In genomic region chr12:10722502-10722904, GRCh38 we compare ENCODE assay signal across 8 cellular contexts. TPM values are rescaled to one million over a fixed set of nuclear protein-coding genes. Genes with fewer than 3 reads are reported as not detected.
A peak's percentile ranks its signal among the peaks of the same experiment; 100 is the strongest.
DNase-seq lines count a peak whose midpoint lies in the region; ATAC-seq, FAIRE-seq and TF ChIP-seq lines count a peak whose summit lies in the region.

No MANE protein-coding gene starts in this region.

- peak overlapping the region; percentile 86 for H2AFZ ChIP-seq in K562 (ENCODE audit: low read depth, low read length)

- in situ Hi-C loops in K562 (cut with MboI), result no loop called here

- peaks cover 24% of the 10 kb centered on the region; the same call in 2 of the 3 replicates for H3K36me3 ChIP-seq in K562 (ENCODE audit: control insufficient read depth, insufficient read depth, low read length)

- ATAC-seq in GM18909 (IDR thresholded peaks at IDR 0.05; ENCODE audit: poor library complexity, unreplicated experiment) (peak; percentile 52), HG03139 (IDR thresholded peaks at IDR 0.05; ENCODE audit: unreplicated experiment) (peak; percentile 45), K562 (peak; percentile 67)

- peak overlapping the region; percentile 83 for H3K27ac ChIP-seq in K562 (ENCODE audit: extremely low read depth, low read depth, low read length)

- POLR2A ChIA-PET in K562 (lab: Yijun Ruan, JAX), result interaction anchor here (0.6 to 1.5 kb wide), 5 partner anchors 11 to 510 kb away, joined by 3 to 5 read pairs (median 3); partner anchors contain the start of gene GABARAPL1

- TF ChIP-seq EP300 in K562 (IDR thresholded peaks at IDR 0.05; ENCODE audit: low read length), result no peak

- 0 out of 2 replicates have a peak, but pooled peaks cover 6% of the 10 kb centered on the region for H4K20me1 ChIP-seq in K562 (replicated peaks; ENCODE audit: control insufficient read depth, insufficient read depth, low read length)

- no peaks in the 10 kb centered on the region for H3K9me1 ChIP-seq in K562 (ENCODE audit: control insufficient read depth, insufficient read depth, low read length)

- WGBS in K562 (ENCODE audit: insufficient coverage, low coverage, missing lambda C conversion rate), result 3% methylated on average over 8 of the region's 36 CpGs

- DNase-seq in AG09309 (ENCODE audit: low read depth), result peak; percentile 10
- DNase-seq in T-helper 1 cell, result peak in 3 of 5 donors; percentile 3 to 46 (median 5)
- DNase-seq in K562 (ENCODE audit: extremely low read depth in 1 of 4, low spot score in 3 of 4), result peak; percentile 43 to 58 (median 52)
- DNase-seq in stimulated activated CD4-positive, alpha-beta T cell treated with anti-CD3 and anti-CD28 coated beads, Interleukin-12 subunit alpha, Interleukin-12 subunit beta, amount 100 ng/mL, for 48 hours (ENCODE audit: low read depth in 2 of 3, low spot score in 1 of 3), result peak; percentile 27 to 31 (median 30)
- DNase-seq in SHP77 treated with DMSO at 0.1 percent for 48 hours (lab: John Stamatoyannopoulos, UW), result no peak

- intact Hi-C loops in K562 (cut with micrococcal nuclease), result no loop called here

- H3K4me1 ChIP-seq in K562 (replicated peaks in 1 of 2; ENCODE audit: control insufficient read depth in 2 of 2, insufficient read depth in 2 of 2, low read length in 2 of 2), result peaks cover 0 to 3% of the 10 kb centered on the region in 2 experiments; a peak in 1 of 5 replicates

- H3K9me3 ChIP-seq in K562 (replicated peaks; ENCODE audit: control insufficient read depth, insufficient read depth, low read depth, low read length) (no peaks in the 10 kb centered on the region), iPS-18c (ENCODE audit: control insufficient read depth, insufficient read depth, low read length) (no peaks in the 10 kb centered on the region)

- peaks cover 61% of the 10 kb centered on the region for H3K79me2 ChIP-seq in K562 (ENCODE audit: control insufficient read depth, insufficient read depth, low read length)

- no peak for TF ChIP-seq CTCF in AG09309 (IDR thresholded peaks at IDR 0.05; ENCODE audit: control insufficient read depth, insufficient read depth, low read depth, low read length, missing control alignments)
- 0 out of 6 replicates have a peak, but pooled peaks of 1 of the 3 experiments have one; percentile 9 for TF ChIP-seq CTCF in K562 (IDR thresholded peaks at IDR 0.05 in 2 of 3, conservative IDR thresholded peaks at IDR 0.05 in 1 of 3; ENCODE audit: insufficient read depth in 2 of 3, low read depth in 1 of 3, low read length in 3 of 3)

- CTCF ChIA-PET in K562 (lab: Yijun Ruan, JAX; ENCODE audit: low intra/inter-chr PET ratio), result no interaction called here

- no peak for TF ChIP-seq RAD21 in K562 (CRISPR knock-in tag; conservative IDR thresholded peaks at IDR 0.05 in 1 of 2, IDR thresholded peaks at IDR 0.05 in 1 of 2)

- H3K9ac ChIP-seq in K562 (ENCODE audit: insufficient read depth in 1 of 2, low read depth in 2 of 2, low read length in 2 of 2), result peak overlapping the region; percentile 88 to 96

- no peaks in the 10 kb centered on the region for H3K27me3 ChIP-seq in K562 (ENCODE audit: control insufficient read depth in 2 of 2, insufficient read depth in 2 of 2, low read length in 2 of 2)

- H3K4me3 ChIP-seq in AG09309 (ENCODE audit: control insufficient read depth, low read depth, low read length) (peak overlapping the region; percentile 95), K562 (peak overlapping the region; percentile 89), iPS-18c (ENCODE audit: insufficient read depth, low read depth, low read length) (peak overlapping the region; percentile 90)

- no peak for TF ChIP-seq POLR2A in K562 (conservative IDR thresholded peaks at IDR 0.05)

- FAIRE-seq in K562 (lab: Jason Lieb, UNC), result no peak

- no TSS peak for BruUV-seq in K562 (replicated peaks; lab: Mats Ljungman, UMichigan)

- H3K4me2 ChIP-seq in K562 (ENCODE audit: insufficient read depth, low read length), result peak overlapping the region; percentile 96

TF ChIP-seq in K562, 482 proteins besides CTCF, POLR2A, EP300 and RAD21 (continues in another document):
- TF ChIP-seq CCNT2 (IDR thresholded peaks at IDR 0.05; ENCODE audit: borderline replicate concordance, extremely low read depth, insufficient read length, low read depth, low read length), result peak; percentile 17
- TF ChIP-seq ZFX (CRISPR knock-in tag; IDR thresholded peaks at IDR 0.05), result peak; percentile 57
- 0 out of 4 replicates have a peak, but pooled peaks of 1 of the 2 experiments have one; percentile 19 for TF ChIP-seq UBTF (IDR thresholded peaks at IDR 0.05; ENCODE audit: borderline replicate concordance in 1 of 2, low read depth in 2 of 2, low read length in 2 of 2)
- TF ChIP-seq E2F6 (IDR thresholded peaks at IDR 0.05; ENCODE audit: borderline replicate concordance in 1 of 2, extremely low read depth in 1 of 2, insufficient read depth in 1 of 2, insufficient read length in 1 of 2, low read depth in 1 of 2, low read length in 1 of 2, poor library complexity in 1 of 2, severe bottlenecking in 1 of 2), result peak in 1 of 2 experiments; percentile 33
- no peak for TF ChIP-seq USF1 (CRISPR knock-in tag; IDR thresholded peaks at IDR 0.05)
- no peak for TF ChIP-seq SRSF1 (IDR thresholded peaks at IDR 0.05; ENCODE audit: low read depth, low read length)
- peak; percentile 44; the same call in 1 of the 2 replicates for TF ChIP-seq BHLHE40 (IDR thresholded peaks at IDR 0.05; ENCODE audit: low read length)

RNA-seq across cellular contexts. Expression of gene YBX3, which starts 0.6 kb away (rescaled TPM):
- 51.3 and 79.8 TPM in 2 replicates for total RNA-seq in K562 (2011; cell fraction: chromatin; rRNA removed; ENCODE audit: low replicate concordance)
- total RNA-seq in K562 (2011; cell fraction: nucleolus; rRNA removed), result 31.9 and 37.2 TPM in 2 replicates
- 53.0 and 69.2 TPM in 2 replicates for total RNA-seq in K562 (2011; cell fraction: nucleoplasm; rRNA removed)
- 81.5 and 129 TPM in 2 replicates for total RNA-seq in K562 (2014; rRNA removed)
- 86.4 and 100 TPM in 2 replicates for total RNA-seq in K562 (2014; rRNA removed; fragmentation: Illumina TruSeq; extraction: Trizol)
- total RNA-seq in K562 (2015; rRNA removed; fragmentation: Illumina TruSeq; extraction: Trizol), result 72.3 and 75.3 TPM in 2 replicates
- total RNA-seq in K562 (2021), result 196 and 210 TPM in 2 replicates
- 36.7 and 64.4 TPM in 2 replicates for polyA plus RNA-seq in K562 (2011; rRNA removed)
- polyA plus RNA-seq in K562 (2011; cell fraction: cytosol; rRNA removed), result 55.8 and 69.1 TPM in 2 replicates
- polyA plus RNA-seq in K562 (2011; cell fraction: nucleus; rRNA removed), result 124 and 194 TPM in 2 replicates
- 94.8 and 138 TPM in 2 replicates for polyA plus RNA-seq in K562 (2012)
- 193 and 239 TPM in 2 replicates for polyA plus RNA-seq in K562 (2014; fragmentation: Illumina TruSeq; extraction: Trizol)
- 10 to 100 TPM; 47.0 to 51.2 TPM for polyA plus RNA-seq in K562 (2014; fragmentation: Nextera tagmentation; extraction: Ambion mirVana)
- polyA plus RNA-seq in K562 (2014; rRNA removed), result 89.2 and 107 TPM in 2 replicates
- polyA minus RNA-seq in K562 (2011; rRNA and poly(A)+ RNA removed), result 34.6 and 42.5 TPM in 2 replicates
- 42.3 and 61.3 TPM in 2 replicates for polyA minus RNA-seq in K562 (2011; cell fraction: cytosol; rRNA and poly(A)+ RNA removed)
- polyA minus RNA-seq in K562 (2011; cell fraction: nucleus; rRNA and poly(A)+ RNA removed), result 64.6 and 92.0 TPM in 2 replicates

RNA-seq across cellular contexts. Expression of gene STYK1, which starts 48.7 kb away (rescaled TPM):
- total RNA-seq in K562 (2011; cell fraction: chromatin; rRNA removed; ENCODE audit: low replicate concordance), result 0.14 and 1.1 TPM in 2 replicates
- 0.17 and 0.66 TPM in 2 replicates for total RNA-seq in K562 (2011; cell fraction: nucleolus; rRNA removed)
- total RNA-seq in K562 (2011; cell fraction: nucleoplasm; rRNA removed), result 0.23 and 0.81 TPM in 2 replicates
- total RNA-seq in K562 (2014; rRNA removed) (0.16 and 0.64 TPM in 2 replicates), K562 (2014; rRNA removed; fragmentation: Illumina TruSeq; extraction: Trizol) (0.38 and 1.1 TPM in 2 replicates), K562 (2015; rRNA removed; fragmentation: Illumina TruSeq; extraction: Trizol) (0.34 and 1.8 TPM in 2 replicates), K562 (2021) (0.31 and 0.95 TPM in 2 replicates)
- polyA plus RNA-seq in K562 (2011; rRNA removed) (0.31 and 0.38 TPM in 2 replicates), K562 (2014; fragmentation: Illumina TruSeq; extraction: Trizol) (0.36 and 0.56 TPM in 2 replicates), K562 (2014; fragmentation: Nextera tagmentation; extraction: Ambion mirVana) (under 1 TPM; 0.44 to 0.67 TPM), K562 (2014; rRNA removed) (0.11 and 0.46 TPM in 2 replicates)
- polyA plus RNA-seq in K562 (2011; cell fraction: cytosol; rRNA removed), result 0.13 TPM in 2 replicates
- 0.18 and 1.1 TPM in 2 replicates for polyA plus RNA-seq in K562 (2011; cell fraction: nucleus; rRNA removed)
- polyA plus RNA-seq in K562 (2012), result 0.24 and 0.40 TPM in 2 replicates
- polyA minus RNA-seq in K562 (2011; rRNA and poly(A)+ RNA removed), result 0.18 and 1.4 TPM in 2 replicates
- not detected in 2 replicates for polyA minus RNA-seq in K562 (2011; cell fraction: cytosol; rRNA and poly(A)+ RNA removed)
- polyA minus RNA-seq in K562 (2011; cell fraction: nucleus; rRNA and poly(A)+ RNA removed), result 0.13 TPM in 1 of 2 replicates, not detected in the other
